Comparison of ENCODE assay signal across 14 cellular contexts in genomic region chr5:134093351-134093750, GRCh38.
"Had no signal": no experiment of that assay in that cellular context is flagged by ENCODE, and none has a peak within 500 bp of the region (broad histone marks: within the 10 kb centered on the region; RNA-seq: fewer than 3 reads in every experiment).

No MANE protein-coding gene starts in this region.

- H3K27me3 Mint-ChIP-seq: activated T-helper 17 cell treated with anti-CD3 and anti-CD28 coated beads, Interleukin-2, amount 50 U/mL, for 72 hours had no signal

- H3K4me3 ChIP-seq: gastrocnemius medialis, heart right ventricle, lower lobe of right lung, ovary, sigmoid colon, thoracic aorta had no signal

- H3K36me3 ChIP-seq: gastrocnemius medialis, heart right ventricle, lower lobe of right lung, ovary, sigmoid colon, thoracic aorta had no signal

- ATAC-seq: heart right ventricle, lower lobe of right lung had no signal

- DNase-seq: amniotic stem cell; caudate nucleus; cortex of kidney; effector CD8-positive, alpha-beta T cell; heart right ventricle; lower lobe of right lung; ovary; sigmoid colon; T1000 had no signal

- H3K27ac ChIP-seq: epithelial cell of prostate, gastrocnemius medialis, heart right ventricle, lower lobe of right lung, ovary, sigmoid colon, thoracic aorta had no signal

- H3K9me3 ChIP-seq: gastrocnemius medialis, heart right ventricle, lower lobe of right lung, ovary, sigmoid colon, thoracic aorta had no signal

- H3K4me1 ChIP-seq: gastrocnemius medialis, lower lobe of right lung, sigmoid colon had no signal

- H3K9me3 Mint-ChIP-seq: activated T-helper 17 cell treated with anti-CD3 and anti-CD28 coated beads, Interleukin-2, amount 50 U/mL, for 72 hours; neural crest cell had no signal

- H3K27ac Mint-ChIP-seq: activated T-helper 17 cell treated with anti-CD3 and anti-CD28 coated beads, Interleukin-2, amount 50 U/mL, for 72 hours had no signal

- H3K4me3 Mint-ChIP-seq: activated T-helper 17 cell treated with anti-CD3 and anti-CD28 coated beads, Interleukin-2, amount 50 U/mL, for 72 hours; neural crest cell had no signal
